14 cellular contexts compared by ENCODE assay signal in the genomic region with DNA sequence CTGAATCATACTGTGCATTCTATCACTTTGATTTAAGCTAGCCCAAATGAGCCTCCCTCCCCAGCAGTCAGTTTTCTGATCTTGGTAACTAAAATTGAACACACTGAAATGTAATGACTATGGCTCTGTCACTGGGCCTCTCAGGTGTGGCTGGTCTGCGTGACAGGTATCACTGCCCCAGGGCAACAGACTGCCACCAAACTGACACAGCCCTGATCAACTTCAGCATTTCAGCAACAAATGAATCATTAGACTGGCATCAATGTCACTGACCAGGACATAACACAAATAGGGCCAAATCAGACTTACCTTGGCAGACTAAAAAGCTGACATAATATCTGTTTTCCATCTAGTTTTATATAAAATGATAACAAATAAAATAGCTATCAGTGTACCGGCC.
DNase-seq lines count a peak whose midpoint lies in the region; ATAC-seq and TF ChIP-seq lines count a peak whose summit lies in the region.
"Had no signal": no experiment of that assay in that cellular context is flagged by ENCODE, and none has a peak within 500 bp of the region (broad histone marks: within the 10 kb centered on the region; RNA-seq: fewer than 3 reads in every experiment).

No MANE protein-coding gene starts in this region.

- H3K27ac Mint-ChIP-seq in osteocyte (ENCODE audit: unreplicated experiment), result no peak overlapping the region
- H3K27ac Mint-ChIP-seq: CD4-positive, CD25-positive, alpha-beta regulatory T cell; IgD-negative memory B cell had no signal

- H3K27me3 Mint-ChIP-seq in osteocyte (ENCODE audit: unreplicated experiment), result no peaks in the 10 kb centered on the region
- H3K27me3 Mint-ChIP-seq: IgD-negative memory B cell had no signal

- no peak for DNase-seq in IMR-90
- peak; percentile 26 for DNase-seq in epithelial cell of esophagus (ENCODE audit: low read depth)
- peak; percentile 27 for DNase-seq in osteocyte (ENCODE audit: extremely low spot score, unreplicated experiment)
- DNase-seq in DMS53 treated with DMSO at 0.1 percent for 48 hours (lab: John Stamatoyannopoulos, UW; ENCODE audit: unreplicated experiment), result no peak
- DNase-seq in posterior vena cava (ENCODE audit: low spot score), result no peak
- DNase-seq: CD4-positive, CD25-positive, alpha-beta regulatory T cell; DMS 273 treated with DMSO at 0.1 percent for 48 hours; DMS79; KG1 had no signal

- H3K18ac ChIP-seq in IMR-90 (ENCODE audit: low read depth, low read length), result no peak overlapping the region

- no TSS peak for BruUV-seq in IMR-90 (replicated peaks; lab: Mats Ljungman, UMichigan)

- CTCF ChIA-PET in IMR-90 (lab: Yijun Ruan, JAX), result interaction anchor here (1.5 kb wide), 1 partner anchor 15 kb away, joined by 5 read pairs; no protein-coding TSS in a partner anchor

- no peak overlapping the region; the same call in 1 of the 2 replicates for H2AK5ac ChIP-seq in IMR-90 (ENCODE audit: low read depth, low read length)

- H2BK5ac ChIP-seq in IMR-90 (ENCODE audit: low read depth, low read length, poor library complexity, severe bottlenecking), result no peak overlapping the region

- no peak overlapping the region for H3K4me3 ChIP-seq in IMR-90 (ENCODE audit: insufficient read depth, low read depth, low read length)
- H3K4me3 ChIP-seq in epithelial cell of esophagus (ENCODE audit: low read length), result no peak overlapping the region
- H3K4me3 ChIP-seq: A549; BLaER1 treated with 17β-estradiol and CSF1 and Interleukin-3, amounts not matched to agents 10 nM and 100 nM; HAP-1 had no signal

- WGBS in IMR-90 (ENCODE audit: extremely low coverage in 2 of 2, insufficient read length in 1 of 2), 2 experiments, result no CpG with 5 or more reads among the region's 2 CpGs

- no peak overlapping the region for H2AFZ ChIP-seq in IMR-90 (replicated peaks; ENCODE audit: low read length, poor library complexity)

- H3K27me3 ChIP-seq in IMR-90 (ENCODE audit: control insufficient read depth, insufficient read depth, low read length), result no peaks in the 10 kb centered on the region
- H3K27me3 ChIP-seq: BLaER1 treated with 17β-estradiol and CSF1 and Interleukin-3, amounts not matched to agents 10 nM and 100 nM had no signal

- no peaks in the 10 kb centered on the region for H4K20me1 ChIP-seq in IMR-90 (ENCODE audit: insufficient read depth, low read length)
- H4K20me1 ChIP-seq: BLaER1 treated with 17β-estradiol and CSF1 and Interleukin-3, amounts not matched to agents 10 nM and 100 nM had no signal

- no peak overlapping the region for H4K8ac ChIP-seq in IMR-90 (ENCODE audit: low read depth in 2 of 2, low read length in 2 of 2)

- no peaks in the 10 kb centered on the region for H3K79me1 ChIP-seq in IMR-90 (ENCODE audit: low read depth in 1 of 2, low read length in 2 of 2)

- ATAC-seq in IMR-90 (ENCODE audit: low read depth) (no peak), HG03280 (IDR thresholded peaks at IDR 0.05; ENCODE audit: unreplicated experiment) (no peak)
- ATAC-seq: A549 had no signal

- 0 out of 2 replicates have a peak, but pooled peaks cover 3% of the 10 kb centered on the region for H3K9me1 ChIP-seq in IMR-90 (ENCODE audit: insufficient read depth, low read length)

- dilution Hi-C loops in IMR-90 (cut with HindIII; ENCODE audit: low sequenced_read_pairs, unreplicated experiment), result no loop called here

- H3K4ac ChIP-seq in IMR-90 (ENCODE audit: low read depth, low read length), result peak overlapping the region; percentile 16; the same call in 1 of the 2 replicates

- no peak overlapping the region; the same call in 2 of the 3 replicates for H2BK15ac ChIP-seq in IMR-90 (ENCODE audit: low read depth, low read length)

- TF ChIP-seq RAD21 in IMR-90 (IDR thresholded peaks at IDR 0.05; ENCODE audit: low read length), result no peak

- H3K14ac ChIP-seq in IMR-90 (replicated peaks; ENCODE audit: low read depth, low read length), result no peak overlapping the region

- H2AK9ac ChIP-seq in IMR-90 (replicated peaks; ENCODE audit: low read depth, low read length, poor library complexity), result no peak overlapping the region

- in situ Hi-C loops in IMR-90 (cut with MboI; ENCODE audit: low sequenced_read_pairs), result no loop called here

- no peak overlapping the region for H3K27ac ChIP-seq in IMR-90 (ENCODE audit: insufficient read depth, low read length)
- H3K27ac ChIP-seq: BLaER1 treated with 17β-estradiol and CSF1 and Interleukin-3, amounts not matched to agents 10 nM and 100 nM had no signal

- H3K56ac ChIP-seq in IMR-90 (ENCODE audit: extremely low read depth, insufficient read depth, low read length), result no peak overlapping the region

- H3K9me3 ChIP-seq in IMR-90 (ENCODE audit: control insufficient read depth, insufficient read depth, low read length), result no peaks in the 10 kb centered on the region
- H3K9me3 ChIP-seq: A549; BLaER1 treated with 17β-estradiol and CSF1 and Interleukin-3, amounts not matched to agents 10 nM and 100 nM; HAP-1 had no signal

- no peak overlapping the region for H3K4me2 ChIP-seq in IMR-90 (ENCODE audit: low read depth, low read length)
- H3K4me2 ChIP-seq: A549; BLaER1 treated with 17β-estradiol and CSF1 and Interleukin-3, amounts not matched to agents 10 nM and 100 nM had no signal

- H3K36me3 Mint-ChIP-seq in osteocyte (ENCODE audit: unreplicated experiment), result no peaks in the 10 kb centered on the region
- H3K36me3 Mint-ChIP-seq: CD4-positive, CD25-positive, alpha-beta regulatory T cell; IgD-negative memory B cell had no signal

- H3K23ac ChIP-seq in IMR-90 (ENCODE audit: low read depth, low read length), result no peak overlapping the region

- no peaks in the 10 kb centered on the region for H3K36me3 ChIP-seq in IMR-90 (ENCODE audit: control insufficient read depth, insufficient read depth, low read length)
- H3K36me3 ChIP-seq: BLaER1 treated with 17β-estradiol and CSF1 and Interleukin-3, amounts not matched to agents 10 nM and 100 nM; HAP-1 had no signal

- no peak for TF ChIP-seq POLR2A in IMR-90 (IDR thresholded peaks at IDR 0.05; ENCODE audit: low read depth, low read length)

- H4K5ac ChIP-seq in IMR-90 (ENCODE audit: low read depth, low read length), result no peak overlapping the region

- H3K9ac ChIP-seq in IMR-90 (ENCODE audit: low read depth, low read length), result no peak overlapping the region
- H3K9ac ChIP-seq: BLaER1 treated with 17β-estradiol and CSF1 and Interleukin-3, amounts not matched to agents 10 nM and 100 nM had no signal

- H3K4me1 ChIP-seq in IMR-90 (ENCODE audit: control insufficient read depth, insufficient read depth, low read length), result peaks cover 7% of the 10 kb centered on the region
- H3K4me1 ChIP-seq: BLaER1 treated with 17β-estradiol and CSF1 and Interleukin-3, amounts not matched to agents 10 nM and 100 nM had no signal

- no peak overlapping the region for H2BK20ac ChIP-seq in IMR-90 (ENCODE audit: low read depth, low read length)

- peak overlapping the region; percentile 41; the same call in 1 of the 2 replicates for H2BK120ac ChIP-seq in IMR-90 (ENCODE audit: low read depth, low read length)

- H4K91ac ChIP-seq in IMR-90 (ENCODE audit: insufficient read depth, low read depth, low read length), result no peak overlapping the region

- intact Hi-C loops in IMR-90 (cut with micrococcal nuclease) (no loop called here), posterior vena cava (cut with DNase I) (no loop called here)

- peaks cover 5% of the 10 kb centered on the region for H3K4me1 Mint-ChIP-seq in osteocyte (ENCODE audit: unreplicated experiment)
- H3K4me1 Mint-ChIP-seq: CD4-positive, CD25-positive, alpha-beta regulatory T cell; IgD-negative memory B cell had no signal

- no peak overlapping the region for H3K4me3 Mint-ChIP-seq in osteocyte (ENCODE audit: unreplicated experiment)
- H3K4me3 Mint-ChIP-seq: CD4-positive, CD25-positive, alpha-beta regulatory T cell; IgD-negative memory B cell had no signal

- no peak for TF ChIP-seq CTCF in IMR-90 (conservative IDR thresholded peaks at IDR 0.05; ENCODE audit: low read depth, low read length)
- TF ChIP-seq CTCF in epithelial cell of esophagus (IDR thresholded peaks at IDR 0.05; ENCODE audit: insufficient read depth, low read depth, low read length, missing control alignments), result no peak
- TF ChIP-seq CTCF in osteocyte (IDR thresholded peaks at IDR 0.05), result no peak

- POLR2A ChIA-PET in IMR-90 (lab: Charles Lee; ENCODE audit: unreplicated experiment), result no interaction called here

- no peaks in the 10 kb centered on the region for H3K9me3 Mint-ChIP-seq in osteocyte (ENCODE audit: unreplicated experiment)
- H3K9me3 Mint-ChIP-seq: IgD-negative memory B cell had no signal

TF ChIP-seq in IMR-90, 13 proteins besides CTCF, POLR2A, EP300 and RAD21:
- no peak for TF ChIP-seq RCOR1 (IDR thresholded peaks at IDR 0.05; ENCODE audit: insufficient replicate concordance, low read length)
- TF ChIP-seq MAZ (IDR thresholded peaks at IDR 0.05; ENCODE audit: borderline replicate concordance, low read depth, low read length), result no peak
- TF ChIP-seq, protein P1, sequence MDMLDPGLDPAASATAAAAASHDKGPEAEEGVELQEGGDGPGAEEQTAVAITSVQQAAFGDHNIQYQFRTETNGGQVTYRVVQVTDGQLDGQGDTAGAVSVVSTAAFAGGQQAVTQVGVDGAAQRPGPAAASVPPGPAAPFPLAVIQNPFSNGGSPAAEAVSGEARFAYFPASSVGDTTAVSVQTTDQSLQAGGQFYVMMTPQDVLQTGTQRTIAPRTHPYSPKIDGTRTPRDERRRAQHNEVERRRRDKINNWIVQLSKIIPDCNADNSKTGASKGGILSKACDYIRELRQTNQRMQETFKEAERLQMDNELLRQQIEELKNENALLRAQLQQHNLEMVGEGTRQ (IDR thresholded peaks at IDR 0.05; ENCODE audit: low read depth, low read length), result no peak

Comparison
In these comparisons a context has a peak if more than half of its experiments do, and no peak if none do; other contexts are left out.
1. DNase-seq: peak in epithelial cell of esophagus (single experiment) and osteocyte (single experiment); none in IMR-90 (single experiment), DMS53 treated with DMSO at 0.1 percent for 48 hours (single experiment) and posterior vena cava (single experiment).